26 cellular contexts compared by ENCODE assay signal in genomic region chr14:61304678-61305077, GRCh38. TPM values are rescaled to one million over a fixed set of nuclear protein-coding genes. Genes with fewer than 3 reads are reported as not detected.
"Had no signal": no experiment of that assay in that cellular context is flagged by ENCODE, and none has a peak within 500 bp of the region (broad histone marks: within the 10 kb centered on the region; RNA-seq: fewer than 3 reads in every experiment).

No MANE protein-coding gene starts in this region.

- FAIRE-seq: endometrium, endothelial cell of umbilical vein, frontal cortex had no signal

- ATAC-seq: effector memory CD8-positive, alpha-beta T cell; esophagus mucosa; foreskin keratinocyte; gastrocnemius medialis; gastroesophageal sphincter; heart left ventricle; heart right ventricle had no signal

- H3K27ac Mint-ChIP-seq: dendritic cell treated with granulocyte-macrophage colony-stimulating factor and Interleukin-4, amounts not matched to agents 40 ng/mL and 50 ng/mL, for 4 days; endodermal cell had no signal

- DNase-seq: cortex of kidney; dermis blood vessel endothelial cell; dorsolateral prefrontal cortex; effector CD4-positive, alpha-beta T cell; effector CD8-positive, alpha-beta T cell; effector memory CD4-positive, alpha-beta T cell; effector memory CD8-positive, alpha-beta T cell; endodermal cell; erythroblast; esophagus squamous epithelium; foreskin fibroblast; foreskin keratinocyte; foreskin melanocyte; gastrocnemius medialis; glutamatergic neuron; head of caudate nucleus; heart left ventricle; heart right ventricle; hippocampal formation had no signal

- H3K4me1 Mint-ChIP-seq: endodermal cell had no signal

- H3K27me3 Mint-ChIP-seq: dendritic cell treated with granulocyte-macrophage colony-stimulating factor and Interleukin-4, amounts not matched to agents 40 ng/mL and 50 ng/mL, for 4 days; effector memory CD8-positive, alpha-beta T cell had no signal

- H3K9me3 Mint-ChIP-seq: effector memory CD8-positive, alpha-beta T cell had no signal

- H3K4me3 Mint-ChIP-seq: dendritic cell treated with granulocyte-macrophage colony-stimulating factor and Interleukin-4, amounts not matched to agents 40 ng/mL and 50 ng/mL, for 4 days; effector memory CD8-positive, alpha-beta T cell; endodermal cell had no signal

RNA-seq across cellular contexts. Expression of gene TMEM30B, which starts 23.5 kb away (rescaled TPM):
- total RNA-seq: fibroblast of villous mesenchyme had no signal
